Comparison of ENCODE assay signal across 8 cellular contexts in the genomic region with DNA sequence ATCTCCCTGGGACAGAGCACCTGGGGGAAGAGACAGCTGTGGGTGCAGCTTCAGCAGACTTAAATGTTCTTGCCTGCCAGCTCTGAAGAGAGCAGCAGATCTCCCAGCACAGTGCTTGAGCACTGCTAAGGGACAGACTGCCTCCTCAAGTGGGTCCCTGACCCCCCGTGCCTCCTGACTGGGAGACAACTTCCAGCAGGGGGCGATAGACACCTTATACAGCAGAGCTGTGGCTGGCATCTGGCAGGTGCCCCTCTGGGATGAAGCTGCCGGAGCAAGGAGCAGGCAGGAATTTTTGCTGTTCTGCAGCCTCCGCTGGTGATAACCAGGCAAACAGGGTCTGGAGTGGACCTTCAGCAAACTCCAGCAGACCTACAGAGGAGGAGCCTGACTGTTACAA.
DNase-seq lines count a peak whose midpoint lies in the region; ATAC-seq, FAIRE-seq and TF ChIP-seq lines count a peak whose summit lies in the region.
"Not testable (repeated sequence)": the region's sequence is repeated elsewhere in the genome, so short reads cannot be mapped to it uniquely, and the experiment has no call there.

No MANE protein-coding gene starts in this region.

- FAIRE-seq in GM12878 (lab: Jason Lieb, UNC): not testable (repeated sequence)

- TF ChIP-seq CTCF in HCT116 (IDR thresholded peaks at IDR 0.05 in 2 of 3, conservative IDR thresholded peaks at IDR 0.05 in 1 of 3; ENCODE audit: borderline replicate concordance in 1 of 3, insufficient read depth in 1 of 3, low read depth in 2 of 3, low read length in 2 of 3): peak in 2 of 3 experiments; percentile 14 to 25; a peak in 1 of 6 replicates
- peak; percentile 34 for TF ChIP-seq CTCF in NB4 (IDR thresholded peaks at IDR 0.05; ENCODE audit: low read depth, low read length)
- TF ChIP-seq CTCF in GM12878 (IDR thresholded peaks at IDR 0.05 in 2 of 3, conservative IDR thresholded peaks at IDR 0.05 in 1 of 3; ENCODE audit: control insufficient read depth in 2 of 3, extremely low read depth in 1 of 3, insufficient read depth in 1 of 3, low read depth in 3 of 3, low read length in 3 of 3): peak in 2 of 3 experiments; percentile 29 to 40; a peak in 3 of 6 replicates
- TF ChIP-seq CTCF in glutamatergic neuron (IDR thresholded peaks at IDR 0.05; ENCODE audit: partially characterized antibody, unreplicated experiment): peak; percentile 42
- TF ChIP-seq CTCF in progenitor cell of endocrine pancreas (IDR thresholded peaks at IDR 0.05; ENCODE audit: unreplicated experiment): peak; percentile 33

- in situ Hi-C loops in GM12878 (cut with MboI): not testable (repeated sequence)

- H3K4me1 ChIP-seq in HCT116 (ENCODE audit: control insufficient read depth in 1 of 2, insufficient read depth in 2 of 2, low read length in 2 of 2); SJCRH30; GM12878 (ENCODE audit: control insufficient read depth, insufficient read depth, low read length): not testable (repeated sequence)

- H3K9me2 ChIP-seq in HCT116 (ENCODE audit: insufficient read depth): not testable (repeated sequence)

- CTCF ChIA-PET in HCT116 (lab: Charles Lee): interaction anchor here (0.9 kb wide), 1 partner anchor 118 kb away, joined by 3 read pairs; no protein-coding TSS in a partner anchor
- CTCF ChIA-PET in GM12878 (lab: Yijun Ruan, JAX): interaction anchor here (0.6 to 1.1 kb wide), 3 partner anchors 288 to 686 kb away, joined by 3 to 4 read pairs (median 3); no protein-coding TSS in a partner anchor

- ATAC-seq in HCT116 (peak; percentile 44; the same call in 1 of the 2 replicates), GM12878 (peak; percentile 49; the same call in 1 of the 3 replicates)

- 43% methylated on average over 4 of the region's 4 CpGs for WGBS in GM12878 (ENCODE audit: insufficient coverage, insufficient replicate concordance, low lambda C conversion rate, missing lambda C conversion rate)

- TF ChIP-seq EP300 in GM12878 (IDR thresholded peaks at IDR 0.05; ENCODE audit: borderline replicate concordance in 1 of 2, control insufficient read depth in 1 of 2, low read depth in 2 of 2, low read length in 2 of 2): not testable (repeated sequence)

- not testable (repeated sequence) for H4K20me1 ChIP-seq in HCT116 (ENCODE audit: insufficient read depth); GM12878 (ENCODE audit: control insufficient read depth, insufficient read depth)

- H2AFZ ChIP-seq in HCT116 (ENCODE audit: low read depth, low read length, poor library complexity, severe bottlenecking); GM12878 (ENCODE audit: control insufficient read depth, low read depth, low read length): not testable (repeated sequence)

- not testable (repeated sequence) for H3K36me3 Mint-ChIP-seq in glutamatergic neuron (ENCODE audit: unreplicated experiment); progenitor cell of endocrine pancreas (ENCODE audit: insufficient read depth)

- not testable (repeated sequence) for H3K27me3 ChIP-seq in HCT116 (ENCODE audit: insufficient read depth, low read length); SJCRH30; GM12878 (replicated peaks in 1 of 2; ENCODE audit: control insufficient read depth in 2 of 2, insufficient read depth in 2 of 2, low read length in 1 of 2)

- H3K9ac ChIP-seq in HCT116 (ENCODE audit: low read length); GM12878 (ENCODE audit: control insufficient read depth, insufficient read depth, low read length): not testable (repeated sequence)

- not testable (repeated sequence) for H3K9me3 ChIP-seq in HCT116 (ENCODE audit: control insufficient read depth in 1 of 2, insufficient read depth in 1 of 2, low read depth in 1 of 2, low read length in 2 of 2); SJCRH30 (replicated peaks); GM12878 (replicated peaks; ENCODE audit: control insufficient read depth, insufficient read depth, low read length)

- BruUV-seq in HCT116 (replicated peaks; lab: Mats Ljungman, UMichigan); GM12878 (replicated peaks; lab: Mats Ljungman, UMichigan): not testable (repeated sequence)

- TF ChIP-seq RAD21 in HCT116 (IDR thresholded peaks at IDR 0.05; ENCODE audit: low read depth): peak; percentile 35; the same call in 1 of the 2 replicates
- TF ChIP-seq RAD21 in GM12878 (IDR thresholded peaks at IDR 0.05; ENCODE audit: insufficient read depth, low read depth, low read length): peak; percentile 51

- DNase-seq in A172 (ENCODE audit: low spot score) (peak; percentile 3), EL (peak; percentile 31), HCT116 (ENCODE audit: low read depth, low spot score) (peak; percentile 3), NB4 (ENCODE audit: low read depth) (peak; percentile 20), SJCRH30 (peak; percentile 24 to 35), glutamatergic neuron (peak; percentile 43)
- not testable (repeated sequence) for DNase-seq in GM12878 (ENCODE audit: low read depth, low spot score); progenitor cell of endocrine pancreas (ENCODE audit: low spot score, unreplicated experiment)

- SMC1A ChIA-PET in GM12878 (lab: Charles Lee; ENCODE audit: uncharacterized antibody, unreplicated experiment): not testable (repeated sequence)

- H3K9me3 Mint-ChIP-seq in glutamatergic neuron (ENCODE audit: unreplicated experiment): peaks cover 11% of the 10 kb centered on the region
- H3K9me3 Mint-ChIP-seq in progenitor cell of endocrine pancreas (ENCODE audit: low read depth): peaks cover 25% of the 10 kb centered on the region

- H3K4me3 ChIP-seq in HCT116 (replicated peaks in 1 of 2; ENCODE audit: low read depth in 1 of 2, low read length in 2 of 2); NB4 (ENCODE audit: low read depth, low read length); SJCRH30; GM12878: not testable (repeated sequence)

- H3K36me3 ChIP-seq in HCT116 (ENCODE audit: control insufficient read depth in 1 of 2, insufficient read depth in 2 of 2, low read length in 2 of 2); SJCRH30; GM12878 (ENCODE audit: control insufficient read depth in 2 of 2, insufficient read depth in 2 of 2, low read length in 1 of 2): not testable (repeated sequence)

- H3K27ac Mint-ChIP-seq in glutamatergic neuron (ENCODE audit: unreplicated experiment); progenitor cell of endocrine pancreas: not testable (repeated sequence)

- not testable (repeated sequence) for H3K27ac ChIP-seq in HCT116 (ENCODE audit: low read depth, low read length); SJCRH30; GM12878 (ENCODE audit: control insufficient read depth, insufficient read depth)

- not testable (repeated sequence) for H3K27me3 Mint-ChIP-seq in glutamatergic neuron (ENCODE audit: unreplicated experiment); progenitor cell of endocrine pancreas

- intact Hi-C loops in HCT116 (cut with micrococcal nuclease): not testable (repeated sequence)
- intact Hi-C loops in GM12878 (cut with micrococcal nuclease; ENCODE audit: unreplicated experiment): loop anchor here (1.0 to 10.0 kb wide), 2 partner anchors 119 to 470 kb away; no protein-coding TSS in a partner anchor

- not testable (repeated sequence) for H3K4me3 Mint-ChIP-seq in glutamatergic neuron (ENCODE audit: unreplicated experiment); progenitor cell of endocrine pancreas (ENCODE audit: low read depth)

- not testable (repeated sequence) for TF ChIP-seq POLR2A in HCT116 (IDR thresholded peaks at IDR 0.05; ENCODE audit: borderline replicate concordance, extremely low read depth, insufficient read depth, insufficient read length); NB4 (IDR thresholded peaks at IDR 0.05; ENCODE audit: extremely low read depth, insufficient read length); GM12878 (IDR thresholded peaks at IDR 0.05; ENCODE audit: low read depth, low read length)

- POLR2A ChIA-PET in HCT116 (lab: Charles Lee); GM12878 (lab: Charles Lee): not testable (repeated sequence)

- RAD21 ChIA-PET in HCT116 (lab: Charles Lee; ENCODE audit: low non-redundant PET in 1 of 2, low total read pairs in 2 of 2, uncharacterized antibody in 2 of 2, unreplicated experiment in 2 of 2); GM12878 (lab: Charles Lee; ENCODE audit: unreplicated experiment): not testable (repeated sequence)

- not testable (repeated sequence) for H3K4me1 Mint-ChIP-seq in glutamatergic neuron (ENCODE audit: low read depth, unreplicated experiment); progenitor cell of endocrine pancreas (ENCODE audit: low read depth)

- H3K4me2 ChIP-seq in HCT116 (ENCODE audit: low read length); GM12878 (ENCODE audit: control insufficient read depth, insufficient read depth): not testable (repeated sequence)

- not testable (repeated sequence) for H3K79me2 ChIP-seq in HCT116 (ENCODE audit: insufficient read depth, low read length); GM12878 (ENCODE audit: control insufficient read depth, insufficient read depth, low read length)

TF ChIP-seq in GM12878, 131 proteins besides CTCF, POLR2A, EP300 and RAD21:
- 0 out of 2 replicates have a peak, but pooled peaks have one; percentile 6 for TF ChIP-seq SMC3 (IDR thresholded peaks at IDR 0.05; ENCODE audit: borderline replicate concordance, low read length)
